In the genomic region with DNA sequence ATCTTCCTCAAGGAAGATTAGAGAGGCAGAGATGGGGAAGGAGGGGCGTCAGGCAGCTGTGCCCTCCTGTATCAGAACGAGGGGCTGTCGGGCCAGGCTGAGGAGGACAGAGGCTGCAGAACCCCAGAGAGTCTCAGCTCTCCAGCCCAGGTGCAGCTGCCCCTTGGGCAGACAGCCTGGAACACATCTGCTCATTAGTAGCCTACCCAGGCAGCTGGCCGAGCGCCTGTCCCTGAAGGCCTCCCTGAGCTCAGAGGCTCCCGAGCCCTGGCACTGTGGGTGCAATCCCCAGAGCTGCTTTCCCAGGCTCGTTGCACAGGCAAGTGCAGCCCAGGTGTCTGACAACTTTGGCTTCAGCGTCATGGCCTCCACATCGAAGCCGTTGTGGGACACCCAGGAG, we compare ENCODE assay signal across 1 cellular context.
TF ChIP-seq lines count a peak whose summit lies in the region.

No MANE protein-coding gene starts in this region.

TF ChIP-seq in HepG2, 621 proteins besides CTCF, POLR2A, EP300 and RAD21:
- TF ChIP-seq ZNF256 (CRISPR knock-in tag; conservative IDR thresholded peaks at IDR 0.05) (no peak), STAT5B (CRISPR knock-in tag; IDR thresholded peaks at IDR 0.05) (no peak), KAT8 (CRISPR knock-in tag; IDR thresholded peaks at IDR 0.05) (no peak), HOXA3 (CRISPR knock-in tag; IDR thresholded peaks at IDR 0.05) (no peak), RARA (CRISPR knock-in tag; IDR thresholded peaks at IDR 0.05) (no peak), CHD2 (IDR thresholded peaks at IDR 0.05; ENCODE audit: low read depth, low read length) (no peak), ZNF547 (CRISPR knock-in tag; IDR thresholded peaks at IDR 0.05) (no peak), ZNF513 (CRISPR knock-in tag; conservative IDR thresholded peaks at IDR 0.05) (no peak), POGZ (CRISPR knock-in tag; IDR thresholded peaks at IDR 0.05) (no peak), ZNF839 (CRISPR knock-in tag; IDR thresholded peaks at IDR 0.05; ENCODE audit: borderline replicate concordance) (no peak), ZFY (CRISPR knock-in tag; IDR thresholded peaks at IDR 0.05) (no peak), NPAS2 (CRISPR knock-in tag; IDR thresholded peaks at IDR 0.05; ENCODE audit: borderline replicate concordance) (no peak), PRDM10 (CRISPR knock-in tag; IDR thresholded peaks at IDR 0.05; ENCODE audit: low read depth) (no peak), ZNF205 (CRISPR knock-in tag; IDR thresholded peaks at IDR 0.05) (no peak), ZSCAN20 (CRISPR knock-in tag; IDR thresholded peaks at IDR 0.05; ENCODE audit: borderline replicate concordance) (no peak)
